In genomic region chr11:12090061-12090572, GRCh38 we compare ENCODE assay signal across 1 cellular context.
TF ChIP-seq lines count a peak whose summit lies in the region.

No MANE protein-coding gene starts in this region.

TF ChIP-seq in K562, 482 proteins besides CTCF, POLR2A, EP300 and RAD21 (continued from another document):
- TF ChIP-seq ELF4 (CRISPR knock-in tag; IDR thresholded peaks at IDR 0.05), result no peak
- no peak for TF ChIP-seq PYGO2 (tag; IDR thresholded peaks at IDR 0.05)
- no peak for TF ChIP-seq HNRNPLL (IDR thresholded peaks at IDR 0.05; ENCODE audit: low read depth, low read length, poor library complexity, severe bottlenecking)
- no peak for TF ChIP-seq HES1 (IDR thresholded peaks at IDR 0.05; ENCODE audit: low read depth)
- no peak for TF ChIP-seq CREBBP (IDR thresholded peaks at IDR 0.05; ENCODE audit: low read depth, low read length)
- no peak for TF ChIP-seq ZNF134 (CRISPR knock-in tag; conservative IDR thresholded peaks at IDR 0.05)
- peak; percentile 74 for TF ChIP-seq GABPA (tag; conservative IDR thresholded peaks at IDR 0.05; ENCODE audit: low read depth)
- 0 out of 2 replicates have a peak, but pooled peaks have one; percentile 48 for TF ChIP-seq ZNF175 (CRISPR knock-in tag; IDR thresholded peaks at IDR 0.05; ENCODE audit: low read depth)
- TF ChIP-seq NONO (IDR thresholded peaks at IDR 0.05; ENCODE audit: low read depth in 2 of 2, low read length in 1 of 2), result no peak
- TF ChIP-seq ZNF407 (IDR thresholded peaks at IDR 0.05; ENCODE audit: low read depth), result no peak
- TF ChIP-seq CTBP1 (IDR thresholded peaks at IDR 0.05; ENCODE audit: borderline replicate concordance), result peak; percentile 70
- no peak for TF ChIP-seq ZNF277 (CRISPR knock-in tag; IDR thresholded peaks at IDR 0.05; ENCODE audit: borderline replicate concordance)
- TF ChIP-seq LEF1 (IDR thresholded peaks at IDR 0.05), result no peak
- peak; percentile 64; the same call in 1 of the 2 replicates for TF ChIP-seq DMBX1 (CRISPR knock-in tag; IDR thresholded peaks at IDR 0.05; ENCODE audit: borderline replicate concordance)
- no peak for TF ChIP-seq SAFB2 (IDR thresholded peaks at IDR 0.05; ENCODE audit: borderline replicate concordance, low read depth, low read length, severe bottlenecking)
- TF ChIP-seq ZBTB40 (IDR thresholded peaks at IDR 0.05), result peak; percentile 70
- TF ChIP-seq ZBTB40 (CRISPR knock-in tag; IDR thresholded peaks at IDR 0.05), result no peak
- TF ChIP-seq TAF15 (IDR thresholded peaks at IDR 0.05; ENCODE audit: low read depth, low read length), result no peak
